1 cellular context compared by ENCODE assay signal in the genomic region with DNA sequence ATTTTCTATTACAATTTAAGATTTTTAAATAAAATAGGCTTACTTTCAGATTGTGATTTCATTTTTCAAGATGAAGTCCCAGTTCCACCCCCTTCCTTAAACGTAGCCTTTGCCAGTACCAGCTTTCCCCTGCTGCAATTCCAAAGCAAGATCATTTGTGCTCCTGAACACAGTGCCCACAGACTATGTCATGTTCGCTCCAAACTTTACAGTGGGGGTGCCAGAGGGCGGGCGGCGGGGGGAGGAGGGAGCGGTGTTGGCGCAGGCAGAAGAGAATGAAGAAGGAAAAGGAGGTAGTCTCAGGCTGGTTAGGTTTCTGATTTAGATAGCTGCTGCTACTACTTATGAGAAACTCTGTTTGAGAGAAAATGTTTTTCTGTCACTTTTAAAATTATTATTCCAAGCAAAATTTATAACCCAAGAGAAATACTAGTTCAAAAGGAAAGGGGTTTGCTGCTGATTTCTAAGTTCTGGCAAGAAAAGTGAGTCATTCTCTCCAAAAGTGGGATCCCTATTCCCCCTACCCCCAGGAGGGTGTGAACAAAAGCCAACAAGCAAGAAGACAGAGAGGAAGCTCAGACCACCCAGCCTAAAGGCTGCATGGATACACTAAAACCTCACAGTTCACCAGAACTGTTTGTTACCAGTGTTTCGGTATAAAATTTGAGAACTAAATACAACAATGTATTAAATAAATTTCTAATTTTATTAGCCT.
A peak's percentile ranks its signal among the peaks of the same experiment; 100 is the strongest.
TF ChIP-seq lines count a peak whose summit lies in the region.

No MANE protein-coding gene starts in this region.

TF ChIP-seq in GM12878, 131 proteins besides CTCF, POLR2A, EP300 and RAD21 (continued from another document and continues in another):
- TF ChIP-seq PBX3 (IDR thresholded peaks at IDR 0.05; ENCODE audit: insufficient replicate concordance, low read depth, low read length): no peak
- peak; percentile 56 for TF ChIP-seq GATAD2B (conservative IDR thresholded peaks at IDR 0.05; ENCODE audit: low read depth)
- TF ChIP-seq FOS (IDR thresholded peaks at IDR 0.05; ENCODE audit: borderline replicate concordance, extremely low read depth, insufficient read length): no peak
- no peak for TF ChIP-seq NR2C1 (IDR thresholded peaks at IDR 0.05)
- no peak for TF ChIP-seq MXI1 (IDR thresholded peaks at IDR 0.05; ENCODE audit: low read depth, low read length)
- no peak for TF ChIP-seq NFXL1 (IDR thresholded peaks at IDR 0.05; ENCODE audit: borderline replicate concordance)
- no peak for TF ChIP-seq CHD1 (IDR thresholded peaks at IDR 0.05; ENCODE audit: low read depth, low read length)
- no peak for TF ChIP-seq HDGF (IDR thresholded peaks at IDR 0.05)
- TF ChIP-seq, protein P1, sequence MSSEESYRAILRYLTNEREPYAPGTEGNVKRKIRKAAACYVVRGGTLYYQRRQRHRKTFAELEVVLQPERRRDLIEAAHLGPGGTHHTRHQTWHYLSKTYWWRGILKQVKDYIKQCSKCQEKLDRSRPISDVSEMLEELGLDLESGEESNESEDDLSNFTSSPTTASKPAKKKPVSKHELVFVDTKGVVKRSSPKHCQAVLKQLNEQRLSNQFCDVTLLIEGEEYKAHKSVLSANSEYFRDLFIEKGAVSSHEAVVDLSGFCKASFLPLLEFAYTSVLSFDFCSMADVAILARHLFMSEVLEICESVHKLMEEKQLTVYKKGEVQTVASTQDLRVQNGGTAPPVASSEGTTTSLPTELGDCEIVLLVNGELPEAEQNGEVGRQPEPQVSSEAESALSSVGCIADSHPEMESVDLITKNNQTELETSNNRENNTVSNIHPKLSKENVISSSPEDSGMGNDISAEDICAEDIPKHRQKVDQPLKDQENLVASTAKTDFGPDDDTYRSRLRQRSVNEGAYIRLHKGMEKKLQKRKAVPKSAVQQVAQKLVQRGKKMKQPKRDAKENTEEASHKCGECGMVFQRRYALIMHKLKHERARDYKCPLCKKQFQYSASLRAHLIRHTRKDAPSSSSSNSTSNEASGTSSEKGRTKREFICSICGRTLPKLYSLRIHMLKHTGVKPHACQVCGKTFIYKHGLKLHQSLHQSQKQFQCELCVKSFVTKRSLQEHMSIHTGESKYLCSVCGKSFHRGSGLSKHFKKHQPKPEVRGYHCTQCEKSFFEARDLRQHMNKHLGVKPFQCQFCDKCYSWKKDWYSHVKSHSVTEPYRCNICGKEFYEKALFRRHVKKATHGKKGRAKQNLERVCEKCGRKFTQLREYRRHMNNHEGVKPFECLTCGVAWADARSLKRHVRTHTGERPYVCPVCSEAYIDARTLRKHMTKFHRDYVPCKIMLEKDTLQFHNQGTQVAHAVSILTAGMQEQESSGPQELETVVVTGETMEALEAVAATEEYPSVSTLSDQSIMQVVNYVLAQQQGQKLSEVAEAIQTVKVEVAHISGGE (CRISPR knock-in tag; IDR thresholded peaks at IDR 0.05): no peak
- no peak for TF ChIP-seq NRF1 (conservative IDR thresholded peaks at IDR 0.05; ENCODE audit: low read depth, low read length)
- TF ChIP-seq POLR2AphosphoS5 (IDR thresholded peaks at IDR 0.05; ENCODE audit: low read length): no peak
- no peak for TF ChIP-seq GABPA (IDR thresholded peaks at IDR 0.05; ENCODE audit: low read depth)
- no peak for TF ChIP-seq RBBP5 (conservative IDR thresholded peaks at IDR 0.05)
- TF ChIP-seq KDM1A (IDR thresholded peaks at IDR 0.05; ENCODE audit: borderline replicate concordance): no peak
- TF ChIP-seq CREM (IDR thresholded peaks at IDR 0.05; ENCODE audit: low read depth): no peak
- TF ChIP-seq SP1 (IDR thresholded peaks at IDR 0.05; ENCODE audit: low read depth, low read length): no peak
- TF ChIP-seq ELK1 (IDR thresholded peaks at IDR 0.05; ENCODE audit: low read depth, low read length): no peak
- peak; percentile 68; the same call in 1 of the 2 replicates for TF ChIP-seq BMI1 (IDR thresholded peaks at IDR 0.05; ENCODE audit: borderline replicate concordance)
- TF ChIP-seq, protein P2, sequence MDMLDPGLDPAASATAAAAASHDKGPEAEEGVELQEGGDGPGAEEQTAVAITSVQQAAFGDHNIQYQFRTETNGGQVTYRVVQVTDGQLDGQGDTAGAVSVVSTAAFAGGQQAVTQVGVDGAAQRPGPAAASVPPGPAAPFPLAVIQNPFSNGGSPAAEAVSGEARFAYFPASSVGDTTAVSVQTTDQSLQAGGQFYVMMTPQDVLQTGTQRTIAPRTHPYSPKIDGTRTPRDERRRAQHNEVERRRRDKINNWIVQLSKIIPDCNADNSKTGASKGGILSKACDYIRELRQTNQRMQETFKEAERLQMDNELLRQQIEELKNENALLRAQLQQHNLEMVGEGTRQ (IDR thresholded peaks at IDR 0.05; ENCODE audit: borderline replicate concordance, low read depth, low read length): no peak
- no peak for TF ChIP-seq TBL1XR1 (IDR thresholded peaks at IDR 0.05; ENCODE audit: low read depth, low read length)
- no peak for TF ChIP-seq NFYA (IDR thresholded peaks at IDR 0.05; ENCODE audit: borderline replicate concordance, low read depth, low read length)
- TF ChIP-seq, protein P3, sequence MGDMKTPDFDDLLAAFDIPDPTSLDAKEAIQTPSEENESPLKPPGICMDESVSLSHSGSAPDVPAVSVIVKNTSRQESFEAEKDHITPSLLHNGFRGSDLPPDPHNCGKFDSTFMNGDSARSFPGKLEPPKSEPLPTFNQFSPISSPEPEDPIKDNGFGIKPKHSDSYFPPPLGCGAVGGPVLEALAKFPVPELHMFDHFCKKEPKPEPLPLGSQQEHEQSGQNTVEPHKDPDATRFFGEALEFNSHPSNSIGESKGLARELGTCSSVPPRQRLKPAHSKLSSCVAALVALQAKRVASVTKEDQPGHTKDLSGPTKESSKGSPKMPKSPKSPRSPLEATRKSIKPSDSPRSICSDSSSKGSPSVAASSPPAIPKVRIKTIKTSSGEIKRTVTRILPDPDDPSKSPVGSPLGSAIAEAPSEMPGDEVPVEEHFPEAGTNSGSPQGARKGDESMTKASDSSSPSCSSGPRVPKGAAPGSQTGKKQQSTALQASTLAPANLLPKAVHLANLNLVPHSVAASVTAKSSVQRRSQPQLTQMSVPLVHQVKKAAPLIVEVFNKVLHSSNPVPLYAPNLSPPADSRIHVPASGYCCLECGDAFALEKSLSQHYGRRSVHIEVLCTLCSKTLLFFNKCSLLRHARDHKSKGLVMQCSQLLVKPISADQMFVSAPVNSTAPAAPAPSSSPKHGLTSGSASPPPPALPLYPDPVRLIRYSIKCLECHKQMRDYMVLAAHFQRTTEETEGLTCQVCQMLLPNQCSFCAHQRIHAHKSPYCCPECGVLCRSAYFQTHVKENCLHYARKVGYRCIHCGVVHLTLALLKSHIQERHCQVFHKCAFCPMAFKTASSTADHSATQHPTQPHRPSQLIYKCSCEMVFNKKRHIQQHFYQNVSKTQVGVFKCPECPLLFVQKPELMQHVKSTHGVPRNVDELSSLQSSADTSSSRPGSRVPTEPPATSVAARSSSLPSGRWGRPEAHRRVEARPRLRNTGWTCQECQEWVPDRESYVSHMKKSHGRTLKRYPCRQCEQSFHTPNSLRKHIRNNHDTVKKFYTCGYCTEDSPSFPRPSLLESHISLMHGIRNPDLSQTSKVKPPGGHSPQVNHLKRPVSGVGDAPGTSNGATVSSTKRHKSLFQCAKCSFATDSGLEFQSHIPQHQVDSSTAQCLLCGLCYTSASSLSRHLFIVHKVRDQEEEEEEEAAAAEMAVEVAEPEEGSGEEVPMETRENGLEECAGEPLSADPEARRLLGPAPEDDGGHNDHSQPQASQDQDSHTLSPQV (IDR thresholded peaks at IDR 0.05): no peak
- no peak for TF ChIP-seq HDAC2 (IDR thresholded peaks at IDR 0.05)
- TF ChIP-seq, protein P4, sequence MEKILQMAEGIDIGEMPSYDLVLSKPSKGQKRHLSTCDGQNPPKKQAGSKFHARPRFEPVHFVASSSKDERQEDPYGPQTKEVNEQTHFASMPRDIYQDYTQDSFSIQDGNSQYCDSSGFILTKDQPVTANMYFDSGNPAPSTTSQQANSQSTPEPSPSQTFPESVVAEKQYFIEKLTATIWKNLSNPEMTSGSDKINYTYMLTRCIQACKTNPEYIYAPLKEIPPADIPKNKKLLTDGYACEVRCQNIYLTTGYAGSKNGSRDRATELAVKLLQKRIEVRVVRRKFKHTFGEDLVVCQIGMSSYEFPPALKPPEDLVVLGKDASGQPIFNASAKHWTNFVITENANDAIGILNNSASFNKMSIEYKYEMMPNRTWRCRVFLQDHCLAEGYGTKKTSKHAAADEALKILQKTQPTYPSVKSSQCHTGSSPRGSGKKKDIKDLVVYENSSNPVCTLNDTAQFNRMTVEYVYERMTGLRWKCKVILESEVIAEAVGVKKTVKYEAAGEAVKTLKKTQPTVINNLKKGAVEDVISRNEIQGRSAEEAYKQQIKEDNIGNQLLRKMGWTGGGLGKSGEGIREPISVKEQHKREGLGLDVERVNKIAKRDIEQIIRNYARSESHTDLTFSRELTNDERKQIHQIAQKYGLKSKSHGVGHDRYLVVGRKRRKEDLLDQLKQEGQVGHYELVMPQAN (conservative IDR thresholded peaks at IDR 0.05): no peak
- TF ChIP-seq NR2F1 (conservative IDR thresholded peaks at IDR 0.05): no peak
- TF ChIP-seq JUNB (IDR thresholded peaks at IDR 0.05): no peak
- TF ChIP-seq BCL11A (IDR thresholded peaks at IDR 0.05; ENCODE audit: low read depth, low read length): peak; percentile 30; the same call in 1 of the 2 replicates
- TF ChIP-seq LARP7 (IDR thresholded peaks at IDR 0.05): no peak
- no peak for TF ChIP-seq SMAD5 (IDR thresholded peaks at IDR 0.05; ENCODE audit: low read depth)
- TF ChIP-seq SMC3 (IDR thresholded peaks at IDR 0.05; ENCODE audit: borderline replicate concordance, low read length): no peak
- TF ChIP-seq ZNF207 (IDR thresholded peaks at IDR 0.05; ENCODE audit: borderline replicate concordance): peak; percentile 68; the same call in 1 of the 2 replicates
- TF ChIP-seq POLR2AphosphoS2 (IDR thresholded peaks at IDR 0.05; ENCODE audit: low read depth, low read length): no peak
- 0 out of 2 replicates have a peak, but pooled peaks have one; percentile 39 for TF ChIP-seq BACH1 (IDR thresholded peaks at IDR 0.05; ENCODE audit: borderline replicate concordance)
- no peak for TF ChIP-seq PAX5 (IDR thresholded peaks at IDR 0.05; ENCODE audit: borderline replicate concordance, low read depth, low read length)
- no peak for TF ChIP-seq IRF3 (IDR thresholded peaks at IDR 0.05)
- no peak for TF ChIP-seq ESRRA (IDR thresholded peaks at IDR 0.05; ENCODE audit: low read length)
- TF ChIP-seq EZH2 (IDR thresholded peaks at IDR 0.05; ENCODE audit: borderline replicate concordance, control insufficient read depth, low read depth, low read length): no peak
- TF ChIP-seq, protein P5, sequence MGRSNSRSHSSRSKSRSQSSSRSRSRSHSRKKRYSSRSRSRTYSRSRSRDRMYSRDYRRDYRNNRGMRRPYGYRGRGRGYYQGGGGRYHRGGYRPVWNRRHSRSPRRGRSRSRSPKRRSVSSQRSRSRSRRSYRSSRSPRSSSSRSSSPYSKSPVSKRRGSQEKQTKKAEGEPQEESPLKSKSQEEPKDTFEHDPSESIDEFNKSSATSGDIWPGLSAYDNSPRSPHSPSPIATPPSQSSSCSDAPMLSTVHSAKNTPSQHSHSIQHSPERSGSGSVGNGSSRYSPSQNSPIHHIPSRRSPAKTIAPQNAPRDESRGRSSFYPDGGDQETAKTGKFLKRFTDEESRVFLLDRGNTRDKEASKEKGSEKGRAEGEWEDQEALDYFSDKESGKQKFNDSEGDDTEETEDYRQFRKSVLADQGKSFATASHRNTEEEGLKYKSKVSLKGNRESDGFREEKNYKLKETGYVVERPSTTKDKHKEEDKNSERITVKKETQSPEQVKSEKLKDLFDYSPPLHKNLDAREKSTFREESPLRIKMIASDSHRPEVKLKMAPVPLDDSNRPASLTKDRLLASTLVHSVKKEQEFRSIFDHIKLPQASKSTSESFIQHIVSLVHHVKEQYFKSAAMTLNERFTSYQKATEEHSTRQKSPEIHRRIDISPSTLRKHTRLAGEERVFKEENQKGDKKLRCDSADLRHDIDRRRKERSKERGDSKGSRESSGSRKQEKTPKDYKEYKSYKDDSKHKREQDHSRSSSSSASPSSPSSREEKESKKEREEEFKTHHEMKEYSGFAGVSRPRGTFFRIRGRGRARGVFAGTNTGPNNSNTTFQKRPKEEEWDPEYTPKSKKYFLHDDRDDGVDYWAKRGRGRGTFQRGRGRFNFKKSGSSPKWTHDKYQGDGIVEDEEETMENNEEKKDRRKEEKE (IDR thresholded peaks at IDR 0.05): no peak
- TF ChIP-seq MYC (IDR thresholded peaks at IDR 0.05; ENCODE audit: insufficient read depth, insufficient read length, insufficient replicate concordance, low read length, severe bottlenecking): no peak
- TF ChIP-seq POU2F2 (IDR thresholded peaks at IDR 0.05; ENCODE audit: borderline replicate concordance, low read depth, low read length): no peak
- TF ChIP-seq CBX5 (IDR thresholded peaks at IDR 0.05; ENCODE audit: low read depth): no peak
- no peak for TF ChIP-seq NBN (IDR thresholded peaks at IDR 0.05)
- no peak for TF ChIP-seq MTA3 (IDR thresholded peaks at IDR 0.05; ENCODE audit: borderline replicate concordance, low read length)
- no peak for TF ChIP-seq TAF1 (IDR thresholded peaks at IDR 0.05; ENCODE audit: borderline replicate concordance, low read depth, low read length)
- TF ChIP-seq IRF4 (IDR thresholded peaks at IDR 0.05; ENCODE audit: low read depth, low read length): no peak
- no peak for TF ChIP-seq STAT3 (IDR thresholded peaks at IDR 0.05; ENCODE audit: low read depth, low read length)
